15 cellular contexts compared by ENCODE assay signal in genomic region chr20:58511364-58511763, GRCh38. TPM values are rescaled to one million over a fixed set of nuclear protein-coding genes. Genes with fewer than 3 reads are reported as not detected.
A peak's percentile ranks its signal among the peaks of the same experiment; 100 is the strongest.
DNase-seq lines count a peak whose midpoint lies in the region; ATAC-seq and TF ChIP-seq lines count a peak whose summit lies in the region.
"Had no signal": no experiment of that assay in that cellular context is flagged by ENCODE, and none has a peak within 500 bp of the region (broad histone marks: within the 10 kb centered on the region; RNA-seq: fewer than 3 reads in every experiment).

No MANE protein-coding gene starts in this region.

- TF ChIP-seq CTCF in adrenal gland (IDR thresholded peaks at IDR 0.05) (no peak), RWPE1 (conservative IDR thresholded peaks at IDR 0.05; ENCODE audit: low read depth) (no peak)

- no peaks in the 10 kb centered on the region for H3K36me3 ChIP-seq in adrenal gland (replicated peaks in 1 of 2)

- H3K27ac Mint-ChIP-seq in activated naive CD4-positive, alpha-beta T cell treated with anti-CD3 and anti-CD28 coated beads for 36 hours, result no peak overlapping the region
- H3K27ac Mint-ChIP-seq: activated CD8-positive, alpha-beta T cell treated with anti-CD3 and anti-CD28 coated beads, Interleukin-2, amount 10 ng/mL, durations not matched to agents 7 days and 5 days; activated naive CD8-positive, alpha-beta T cell treated with anti-CD3 and anti-CD28 coated beads for 36 hours; natural killer cell treated with Interleukin-12 subunit alpha and Interleukin-12 subunit beta and Interleukin-15 and Interleukin-18, amount 100 ng/mL, for 72 hours had no signal

- H3K4me1 ChIP-seq in adrenal gland (replicated peaks in 1 of 2), result peaks cover 4 to 12% of the 10 kb centered on the region in 2 donors

- peaks cover 3% of the 10 kb centered on the region for H3K36me3 Mint-ChIP-seq in activated T-cell treated with anti-CD3 and anti-CD28 coated beads, Interleukin-2, amount 50 U/mL, for 4 hours (ENCODE audit: insufficient read depth)
- H3K36me3 Mint-ChIP-seq in activated naive CD4-positive, alpha-beta T cell treated with anti-CD3 and anti-CD28 coated beads for 36 hours (ENCODE audit: low read depth), result no peaks in the 10 kb centered on the region
- H3K36me3 Mint-ChIP-seq: activated naive CD8-positive, alpha-beta T cell treated with anti-CD3 and anti-CD28 coated beads for 36 hours; natural killer cell treated with Interleukin-12 subunit alpha and Interleukin-12 subunit beta and Interleukin-15 and Interleukin-18, amount 100 ng/mL, for 72 hours had no signal

- intact Hi-C loops in adrenal gland (cut with DNase I), result no loop called here
- intact Hi-C loops in activated naive CD4-positive, alpha-beta T cell treated with anti-CD3 and anti-CD28 coated beads for 36 hours (cut with micrococcal nuclease), result no loop called here

- H3K27ac ChIP-seq in adrenal gland (no peak overlapping the region), RWPE1 (no peak overlapping the region)

- peak; percentile 50 for DNase-seq in DMS79 treated with DMSO at 0.1 percent for 48 hours (lab: John Stamatoyannopoulos, UW)
- peak; percentile 91 for DNase-seq in MV-4-11 (lab: John Stamatoyannopoulos, UW)
- DNase-seq in adrenal gland, result peak in 6 of 7 donors; percentile 34 to 60 (median 43)
- peak; percentile 88 for DNase-seq in iris pigment epithelial cell (ENCODE audit: low read depth)
- no peak for DNase-seq in activated T-cell treated with anti-CD3 and anti-CD28 coated beads, Interleukin-2, amount 50 U/mL, for 4 hours
- DNase-seq in RWPE1 (ENCODE audit: low spot score), result no peak
- no peak for DNase-seq in activated naive CD4-positive, alpha-beta T cell treated with anti-CD3 and anti-CD28 coated beads for 36 hours
- no peak for DNase-seq in NCI-H748 (lab: John Stamatoyannopoulos, UW; ENCODE audit: unreplicated experiment)
- DNase-seq: activated CD8-positive, alpha-beta T cell treated with anti-CD3 and anti-CD28 coated beads, Interleukin-2, amount 10 ng/mL, durations not matched to agents 7 days and 5 days; activated naive CD8-positive, alpha-beta T cell treated with anti-CD3 and anti-CD28 coated beads for 36 hours; COR-L47; islet precursor cell; stimulated activated naive CD4-positive, alpha-beta T cell; T-helper 1 cell had no signal

- WGBS in adrenal gland, 4 donors, result 1 to 14% (median 11%) methylated on average over 4 of the region's 4 CpGs

- CTCF ChIA-PET in RWPE1 (lab: Yijun Ruan, JAX), result interaction anchor here (0.6 to 1.3 kb wide), 4 partner anchors 22 to 627 kb away, joined by 3 to 6 read pairs (median 4); no protein-coding TSS in a partner anchor
- CTCF ChIA-PET in activated naive CD4-positive, alpha-beta T cell treated with anti-CD3 and anti-CD28 coated beads for 36 hours (lab: Charles Lee), result interaction anchor here (0.6 to 1.1 kb wide), 3 partner anchors 30 to 182 kb away, joined by 3 to 6 read pairs (median 3); no protein-coding TSS in a partner anchor

- H3K4me3 ChIP-seq in adrenal gland, result no peak overlapping the region

- ATAC-seq in activated T-cell treated with anti-CD3 and anti-CD28 coated beads, Interleukin-2, amount 50 U/mL, for 4 hours, result no peak
- ATAC-seq: activated CD8-positive, alpha-beta T cell treated with anti-CD3 and anti-CD28 coated beads, Interleukin-2, amount 10 ng/mL, durations not matched to agents 7 days and 5 days; natural killer cell treated with Interleukin-12 subunit alpha and Interleukin-12 subunit beta and Interleukin-15 and Interleukin-18, amount 100 ng/mL, for 72 hours had no signal

- peaks cover 28% of the 10 kb centered on the region for H3K27me3 ChIP-seq in adrenal gland

- H3K9me3 ChIP-seq in adrenal gland (replicated peaks in 1 of 3), result no peaks in the 10 kb centered on the region

- no peaks in the 10 kb centered on the region for H3K9me3 Mint-ChIP-seq in activated T-cell treated with anti-CD3 and anti-CD28 coated beads, Interleukin-2, amount 50 U/mL, for 4 hours
- peaks cover 10% of the 10 kb centered on the region for H3K9me3 Mint-ChIP-seq in activated naive CD4-positive, alpha-beta T cell treated with anti-CD3 and anti-CD28 coated beads for 36 hours
- H3K9me3 Mint-ChIP-seq: natural killer cell treated with Interleukin-12 subunit alpha and Interleukin-12 subunit beta and Interleukin-15 and Interleukin-18, amount 100 ng/mL, for 72 hours had no signal

- H3K27me3 Mint-ChIP-seq in activated T-cell treated with anti-CD3 and anti-CD28 coated beads, Interleukin-2, amount 50 U/mL, for 4 hours (ENCODE audit: low read depth), result peaks cover 37% of the 10 kb centered on the region
- H3K27me3 Mint-ChIP-seq in activated naive CD4-positive, alpha-beta T cell treated with anti-CD3 and anti-CD28 coated beads for 36 hours (ENCODE audit: low read depth), result peaks cover 22% of the 10 kb centered on the region

- H3K4me1 Mint-ChIP-seq in activated T-cell treated with anti-CD3 and anti-CD28 coated beads, Interleukin-2, amount 50 U/mL, for 4 hours (ENCODE audit: low read depth), result no peaks in the 10 kb centered on the region
- H3K4me1 Mint-ChIP-seq in activated naive CD4-positive, alpha-beta T cell treated with anti-CD3 and anti-CD28 coated beads for 36 hours (ENCODE audit: low read depth), result no peaks in the 10 kb centered on the region
- H3K4me1 Mint-ChIP-seq: activated naive CD8-positive, alpha-beta T cell treated with anti-CD3 and anti-CD28 coated beads for 36 hours had no signal

- H3K4me3 Mint-ChIP-seq in activated T-cell treated with anti-CD3 and anti-CD28 coated beads, Interleukin-2, amount 50 U/mL, for 4 hours, result no peak overlapping the region
- H3K4me3 Mint-ChIP-seq in activated naive CD4-positive, alpha-beta T cell treated with anti-CD3 and anti-CD28 coated beads for 36 hours, result no peak overlapping the region
- H3K4me3 Mint-ChIP-seq: activated CD8-positive, alpha-beta T cell treated with anti-CD3 and anti-CD28 coated beads, Interleukin-2, amount 10 ng/mL, durations not matched to agents 7 days and 5 days; activated naive CD8-positive, alpha-beta T cell treated with anti-CD3 and anti-CD28 coated beads for 36 hours; natural killer cell treated with Interleukin-12 subunit alpha and Interleukin-12 subunit beta and Interleukin-15 and Interleukin-18, amount 100 ng/mL, for 72 hours had no signal

- POLR2A ChIA-PET in RWPE1 (lab: Yijun Ruan, JAX; ENCODE audit: low non-redundant PET), result interaction anchor here (1.3 kb wide), 1 partner anchor 123 kb away, joined by 5 read pairs; the partner anchor contains the start of gene VAPB

- no peak for TF ChIP-seq POLR2A in adrenal gland (IDR thresholded peaks at IDR 0.05)

RNA-seq across cellular contexts. Expression of gene APCDD1L, which starts 3.8 kb away (rescaled TPM):
- total RNA-seq in adrenal gland, result under 1 TPM in 4 of 8 donors, not detected in 4; 0.27 to 0.96 (median 0.62) TPM
- polyA plus RNA-seq in adrenal gland, result under 1 TPM; 0.16 to 0.27 (median 0.16) TPM
- total RNA-seq in activated T-cell treated with anti-CD3 and anti-CD28 coated beads, Interleukin-2, amount 50 U/mL, for 4 hours, result not detected
- total RNA-seq in activated naive CD4-positive, alpha-beta T cell treated with anti-CD3 and anti-CD28 coated beads for 36 hours, result not detected
- total RNA-seq: activated CD8-positive, alpha-beta T cell treated with anti-CD3 and anti-CD28 coated beads, Interleukin-2, amount 10 ng/mL, durations not matched to agents 7 days and 5 days; activated naive CD8-positive, alpha-beta T cell treated with anti-CD3 and anti-CD28 coated beads for 36 hours; natural killer cell treated with Interleukin-12 subunit alpha and Interleukin-12 subunit beta and Interleukin-15 and Interleukin-18, amount 100 ng/mL, for 72 hours had no signal

Comparison
In these comparisons a context has a peak if more than half of its experiments do, and no peak if none do; other contexts are left out.
1. DNase-seq: peak in DMS79 treated with DMSO at 0.1 percent for 48 hours (single experiment), MV-4-11 (single experiment), adrenal gland (6 of 7) and iris pigment epithelial cell (single experiment); none in activated T-cell treated with anti-CD3 and anti-CD28 coated beads, Interleukin-2, amount 50 U/mL, for 4 hours (single experiment), RWPE1 (single experiment), activated naive CD4-positive, alpha-beta T cell treated with anti-CD3 and anti-CD28 coated beads for 36 hours (single experiment) and NCI-H748 (single experiment).